In the genomic region with DNA sequence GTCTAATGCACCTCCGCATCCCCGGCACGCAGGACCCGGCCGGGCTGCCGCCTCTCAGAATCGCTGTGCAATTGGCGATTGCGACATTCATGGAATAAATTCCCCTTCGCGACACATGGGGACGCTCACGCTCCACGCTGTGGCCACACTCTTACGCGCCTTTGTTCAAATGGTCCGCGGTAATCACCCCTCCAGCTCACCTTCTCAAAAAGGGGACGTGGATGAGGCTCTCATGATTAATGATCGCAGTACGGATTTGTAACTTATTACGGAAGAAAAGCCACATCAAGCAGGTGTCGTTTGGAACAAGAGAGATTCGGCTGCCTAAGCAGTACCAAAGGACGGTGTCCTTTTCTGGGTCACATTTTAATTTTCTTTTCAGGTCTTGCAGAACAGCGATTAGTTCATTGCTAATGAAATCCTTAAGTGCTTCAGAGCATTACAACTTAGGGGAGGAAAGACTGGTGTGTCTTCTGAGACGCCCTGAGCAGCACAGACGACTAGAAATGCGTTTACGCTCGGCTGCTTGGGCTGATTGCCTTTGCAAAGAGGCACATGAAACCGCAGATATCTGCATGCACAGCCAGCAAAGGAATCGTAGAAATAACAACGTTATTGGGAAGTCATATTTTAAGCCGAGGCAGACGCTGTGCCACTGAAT, we compare ENCODE assay signal across 8 cellular contexts. TPM values are rescaled to one million over a fixed set of nuclear protein-coding genes. Genes with fewer than 3 reads are reported as not detected.
DNase-seq lines count a peak whose midpoint lies in the region; ATAC-seq and TF ChIP-seq lines count a peak whose summit lies in the region.

No MANE protein-coding gene starts in this region.

- ATAC-seq in GM21737 (IDR thresholded peaks at IDR 0.05; ENCODE audit: unreplicated experiment) (no peak), GM21390 (IDR thresholded peaks at IDR 0.05; ENCODE audit: unreplicated experiment) (no peak)

- intact Hi-C loops in esophagus muscularis mucosa (cut with DNase I) = loop anchor here (2.0 to 10.0 kb wide), 2 partner anchors 88 to 216 kb away; no protein-coding TSS in a partner anchor

- H3K27ac ChIP-seq in RWPE1 (no peak overlapping the region), esophagus muscularis mucosa (replicated peaks in 1 of 4) (no peak overlapping the region)

- H3K4me1 ChIP-seq in esophagus muscularis mucosa = peaks cover 0 to 19% (median 11%) of the 10 kb centered on the region in 4 donors

- peak; percentile 67 for TF ChIP-seq CTCF in RWPE1 (conservative IDR thresholded peaks at IDR 0.05; ENCODE audit: low read depth)
- peak; percentile 90 to 94 (median 91) for TF ChIP-seq CTCF in esophagus muscularis mucosa (IDR thresholded peaks at IDR 0.05)

- WGBS in esophagus muscularis mucosa = 24% methylated on average over 24 of the region's 36 CpGs

- CTCF ChIA-PET in RWPE1 (lab: Yijun Ruan, JAX) = interaction anchor here (0.6 to 1.2 kb wide), 7 partner anchors 8 to 835 kb away, joined by 3 to 10 read pairs (median 3); no protein-coding TSS in a partner anchor

- H3K36me3 ChIP-seq in esophagus muscularis mucosa = no peaks in the 10 kb centered on the region

- H3K9me3 ChIP-seq in esophagus muscularis mucosa = peaks cover 0 to 8% (median under 1%) of the 10 kb centered on the region in 4 donors

- TF ChIP-seq POLR2A in esophagus muscularis mucosa (IDR thresholded peaks at IDR 0.05; ENCODE audit: low read depth) = no peak

- no peak for TF ChIP-seq EP300 in esophagus muscularis mucosa (IDR thresholded peaks at IDR 0.05)

- POLR2A ChIA-PET in RWPE1 (lab: Yijun Ruan, JAX; ENCODE audit: low non-redundant PET) = no interaction called here

- peaks cover 0 to 16% (median 0%) of the 10 kb centered on the region in 4 donors for H3K27me3 ChIP-seq in esophagus muscularis mucosa

- peak overlapping the region; percentile 33 to 46 (median 37) for H3K4me3 ChIP-seq in esophagus muscularis mucosa

- peak; percentile 24 to 46 for DNase-seq in activated T-cell treated with anti-CD3 and anti-CD28 coated beads, Interleukin-2, amount 50 U/mL, for 48 hours
- DNase-seq in activated T-cell treated with anti-CD3 and anti-CD28 coated beads for 4 hours = no peak
- peak; percentile 21 for DNase-seq in M059J (ENCODE audit: low read depth)
- DNase-seq in RWPE1 (ENCODE audit: low spot score) = peak; percentile 29
- DNase-seq in esophagus muscularis mucosa (ENCODE audit: extremely low spot score) = peak; percentile 92
- DNase-seq in mucosa of gallbladder (ENCODE audit: low spot score) = peak; percentile 50

RNA-seq across cellular contexts. Expression of a gene that starts 37.3 kb away (rescaled TPM):
- total RNA-seq in M059J (2014; rRNA removed; shearing (Covaris generic)) = not detected in 2 replicates
- total RNA-seq in esophagus muscularis mucosa = 10 to 100 TPM; 28.2 to 52.4 (median 41.8) TPM
- 96.1 TPM for total RNA-seq in mucosa of gallbladder

RNA-seq across cellular contexts. Expression of a gene that starts 44.5 kb away (rescaled TPM):
- 435 and 579 TPM in 2 replicates for total RNA-seq in M059J (2014; rRNA removed; shearing (Covaris generic))
- total RNA-seq in esophagus muscularis mucosa (100 to 1,000 TPM; 157 to 211 (median 197) TPM), mucosa of gallbladder (318 TPM)

Comparison
In these comparisons a context has a peak if more than half of its experiments do, and no peak if none do; other contexts are left out.
1. RNA of a gene that starts 37.3 kb away (total RNA-seq): 96.1 TPM in mucosa of gallbladder (single experiment) and 28.2 to 52.4 TPM in esophagus muscularis mucosa; not detected in M059J; every median in the first group is over 10 times any median in the second.